18 cellular contexts compared by ENCODE assay signal in genomic region chr14:103899316-103899715, GRCh38. TPM values are rescaled to one million over a fixed set of nuclear protein-coding genes. Genes with fewer than 3 reads are reported as not detected.
DNase-seq lines count a peak whose midpoint lies in the region; ATAC-seq and TF ChIP-seq lines count a peak whose summit lies in the region.
"Had no signal": no experiment of that assay in that cellular context is flagged by ENCODE, and none has a peak within 500 bp of the region (broad histone marks: within the 10 kb centered on the region; RNA-seq: fewer than 3 reads in every experiment).

No MANE protein-coding gene starts in this region.

- H3K36me3 Mint-ChIP-seq in GM23338 (ENCODE audit: low read depth): peaks cover 5% of the 10 kb centered on the region; the same call in 2 of the 3 replicates
- H3K36me3 Mint-ChIP-seq: CD4-positive, CD25-positive, alpha-beta regulatory T cell had no signal

- peaks cover 6% of the 10 kb centered on the region; the same call in 2 of the 3 replicates for H3K4me1 Mint-ChIP-seq in GM23338

- DNase-seq in CD1c-positive myeloid dendritic cell (ENCODE audit: extremely low spot score): peak; percentile 17
- DNase-seq in GM23338 (ENCODE audit: low spot score): peak; percentile 46
- DNase-seq in RPMI8226: peak; percentile 50
- no peak for DNase-seq in epithelial cell of esophagus (ENCODE audit: low read depth)
- no peak for DNase-seq in activated CD4-positive, alpha-beta T cell treated with anti-CD3 and anti-CD28 coated beads for 4 hours
- DNase-seq in effector CD8-positive, alpha-beta T cell (lab: John Stamatoyannopoulos, UW): no peak
- DNase-seq in tibial nerve (ENCODE audit: low spot score in 2 of 2): no peak
- DNase-seq: AML-193; CD4-positive, CD25-positive, alpha-beta regulatory T cell; DMS53; NCI-H1105 treated with DMSO at 0.1 percent for 48 hours; NCI-H1694 treated with DMSO at 0.1 percent for 48 hours; NCI-H69; PC-9; T-helper 17 cell had no signal

- H3K9me3 ChIP-seq in tibial nerve: no peaks in the 10 kb centered on the region
- H3K9me3 ChIP-seq: HAP-1 had no signal

- no peak for TF ChIP-seq EP300 in tibial nerve (IDR thresholded peaks at IDR 0.05)

- no peaks in the 10 kb centered on the region for H3K9me2 ChIP-seq in GM23338 (ENCODE audit: insufficient read depth)

- H3K79me2 ChIP-seq in GM23338 (replicated peaks; ENCODE audit: insufficient read depth): no peaks in the 10 kb centered on the region

- ATAC-seq in GM23338: peak; percentile 54
- no peak for ATAC-seq in GM21786 (IDR thresholded peaks at IDR 0.05; ENCODE audit: unreplicated experiment)
- ATAC-seq: Right ventricle myocardium inferior, T-helper 17 cell had no signal

- H3K27ac ChIP-seq in GM23338 (ENCODE audit: low read depth): no peak overlapping the region
- H3K27ac ChIP-seq in tibial nerve: no peak overlapping the region
- H3K27ac ChIP-seq: PC-9 had no signal

- H3K36me3 ChIP-seq in GM23338 (ENCODE audit: insufficient read depth): no peaks in the 10 kb centered on the region
- H3K36me3 ChIP-seq in tibial nerve: no peaks in the 10 kb centered on the region
- H3K36me3 ChIP-seq: HAP-1 had no signal

- no peaks in the 10 kb centered on the region for H3K27me3 ChIP-seq in GM23338 (ENCODE audit: insufficient read depth)
- H3K27me3 ChIP-seq in tibial nerve: no peaks in the 10 kb centered on the region

- H4K20me1 ChIP-seq in GM23338 (replicated peaks; ENCODE audit: insufficient read depth): no peaks in the 10 kb centered on the region

- peaks cover 19% of the 10 kb centered on the region for H3K27me3 Mint-ChIP-seq in GM23338 (ENCODE audit: insufficient read depth, low read depth, poor library complexity)

- H2AFZ ChIP-seq in GM23338: peak overlapping the region; percentile 18; the same call in 1 of the 2 replicates
- H2AFZ ChIP-seq: PC-9 had no signal

- no peak overlapping the region for H3K4me2 ChIP-seq in GM23338
- H3K4me2 ChIP-seq: PC-9 had no signal

- no peak overlapping the region for H3K27ac Mint-ChIP-seq in GM23338
- H3K27ac Mint-ChIP-seq: CD4-positive, CD25-positive, alpha-beta regulatory T cell; T-helper 17 cell had no signal

- no peaks in the 10 kb centered on the region for H3K4me1 ChIP-seq in GM23338 (ENCODE audit: insufficient read depth)
- no peaks in the 10 kb centered on the region for H3K4me1 ChIP-seq in tibial nerve
- H3K4me1 ChIP-seq: HAP-1 had no signal

- H3K9me3 Mint-ChIP-seq in GM23338: peaks cover 10% of the 10 kb centered on the region
- H3K9me3 Mint-ChIP-seq: CD4-positive, CD25-positive, alpha-beta regulatory T cell had no signal

- TF ChIP-seq POLR2A in tibial nerve (IDR thresholded peaks at IDR 0.05): no peak

- WGBS in tibial nerve, 2 donors: 68 to 70% methylated on average over 13 of the region's 13 CpGs

- H3K4me3 ChIP-seq in GM23338: no peak overlapping the region
- no peak overlapping the region for H3K4me3 ChIP-seq in epithelial cell of esophagus (ENCODE audit: low read length)
- no peak overlapping the region for H3K4me3 ChIP-seq in tibial nerve
- H3K4me3 ChIP-seq: HAP-1, PC-9 had no signal

- TF ChIP-seq CTCF in GM23338 (conservative IDR thresholded peaks at IDR 0.05; ENCODE audit: low read depth in 2 of 2) (peak in 1 of 2 experiments; percentile 37; a peak in 1 of 4 replicates), epithelial cell of esophagus (IDR thresholded peaks at IDR 0.05; ENCODE audit: insufficient read depth, low read depth, low read length, missing control alignments) (peak; percentile 16), tibial nerve (IDR thresholded peaks at IDR 0.05) (no peak)

- no peak overlapping the region for H3K4me3 Mint-ChIP-seq in GM23338
- H3K4me3 Mint-ChIP-seq: CD4-positive, CD25-positive, alpha-beta regulatory T cell had no signal

- no peaks in the 10 kb centered on the region for H3F3A ChIP-seq in GM23338 (replicated peaks; ENCODE audit: low read depth)

TF ChIP-seq in GM23338, 12 proteins besides CTCF, POLR2A, EP300 and RAD21 (continues in another document):
- TF ChIP-seq EZH2phosphoT487 (IDR thresholded peaks at IDR 0.05; ENCODE audit: unreplicated experiment) (no peak), STAT1 (IDR thresholded peaks at IDR 0.05; ENCODE audit: unreplicated experiment) (no peak), ZNF114 (CRISPR knock-in tag; IDR thresholded peaks at IDR 0.05) (no peak), EZH2 (IDR thresholded peaks at IDR 0.05; ENCODE audit: low read depth, unreplicated experiment) (no peak), REST (IDR thresholded peaks at IDR 0.05; ENCODE audit: unreplicated experiment) (no peak), JUNB (IDR thresholded peaks at IDR 0.05; ENCODE audit: unreplicated experiment) (no peak), ZNF331 (CRISPR knock-in tag; IDR thresholded peaks at IDR 0.05; ENCODE audit: low read depth) (no peak), POLR2AphosphoS5 (IDR thresholded peaks at IDR 0.05; ENCODE audit: low read depth) (no peak), CREB1 (CRISPR knock-in tag; IDR thresholded peaks at IDR 0.05; ENCODE audit: low read depth) (no peak), NANOG (IDR thresholded peaks at IDR 0.05; ENCODE audit: borderline replicate concordance) (no peak), ETS1 (IDR thresholded peaks at IDR 0.05) (no peak)

RNA-seq across cellular contexts. Expression of gene TDRD9, which starts 28.9 kb away (rescaled TPM):
- not detected in 2 replicates for total RNA-seq in GM23338 (2014; rRNA removed; shearing (Covaris generic))
- polyA plus RNA-seq in GM23338 (2016; fragmentation: Nextera tagmentation; extraction: Ambion mirVana): 0.24 TPM in 1 of 2 replicates, not detected in the other
- 1 to 10 TPM in 2 of 4 donors, under 1 TPM in 2; under 0.01 to 1.9 (median 1.4) TPM for total RNA-seq in tibial nerve

RNA-seq across cellular contexts. Expression of gene RD3L, which starts 43.0 kb away (rescaled TPM):
- not detected in 2 replicates for total RNA-seq in GM23338 (2014; rRNA removed; shearing (Covaris generic))
- polyA plus RNA-seq in GM23338 (2016; fragmentation: Nextera tagmentation; extraction: Ambion mirVana): not detected in 2 replicates
- not detected for total RNA-seq in tibial nerve
- total RNA-seq: CD4-positive, CD25-positive, alpha-beta regulatory T cell; PC-9 had no signal
- polyA plus RNA-seq: CD4-positive, CD25-positive, alpha-beta regulatory T cell had no signal

RNA-seq across cellular contexts. Expression of gene PPP1R13B, which starts 51.9 kb away (rescaled TPM):
- 6.5 and 8.5 TPM in 2 replicates for total RNA-seq in GM23338 (2014; rRNA removed; shearing (Covaris generic))
- polyA plus RNA-seq in GM23338 (2016; fragmentation: Nextera tagmentation; extraction: Ambion mirVana): 2.0 and 3.8 TPM in 2 replicates
- 10 to 100 TPM; 10.7 to 48.3 (median 23.3) TPM for total RNA-seq in tibial nerve

Comparison
In these comparisons a context has a peak if more than half of its experiments do, and no peak if none do; other contexts are left out.
1. DNase-seq: peak in CD1c-positive myeloid dendritic cell (single experiment), GM23338 (single experiment) and RPMI8226 (single experiment); none in epithelial cell of esophagus (single experiment), activated CD4-positive, alpha-beta T cell treated with anti-CD3 and anti-CD28 coated beads for 4 hours (0 of 2), effector CD8-positive, alpha-beta T cell (single experiment) and tibial nerve (0 of 2).